ENCODE assay signal across 8 cellular contexts in genomic region chr14:21103710-21104447, GRCh38. TPM values are rescaled to one million over a fixed set of nuclear protein-coding genes. Genes with fewer than 3 reads are reported as not detected.
DNase-seq lines count a peak whose midpoint lies in the region; ATAC-seq and TF ChIP-seq lines count a peak whose summit lies in the region.

No MANE protein-coding gene starts in this region.

- H3K36me3 Mint-ChIP-seq in activated naive CD4-positive, alpha-beta T cell treated with anti-CD3 and anti-CD28 coated beads, Interleukin-2, amount 50 U/mL, for 72 hours, result peaks cover 6 to 13% of the 10 kb centered on the region in 2 donors

- peak; percentile 89 for TF ChIP-seq POLR2A in GM10847 (IDR thresholded peaks at IDR 0.05; ENCODE audit: extremely low read depth, insufficient read length)
- peak; percentile 73 for TF ChIP-seq POLR2A in testis (IDR thresholded peaks at IDR 0.05)

- H3K27ac ChIP-seq in SK-N-MC, result peak overlapping the region; percentile 95
- peak overlapping the region; percentile 97 to 98 for H3K27ac ChIP-seq in testis

- no peaks in the 10 kb centered on the region for H3K36me3 ChIP-seq in SK-N-MC (ENCODE audit: insufficient read depth, low read length)
- no peaks in the 10 kb centered on the region for H3K36me3 ChIP-seq in testis (ENCODE audit: low read depth, missing control alignments)

- H3K9ac ChIP-seq in SK-N-MC (ENCODE audit: insufficient read length), result peak overlapping the region; percentile 94

- ATAC-seq in HG02588 (IDR thresholded peaks at IDR 0.05; ENCODE audit: unreplicated experiment), result peak; percentile 91
- ATAC-seq in activated naive CD4-positive, alpha-beta T cell treated with anti-CD3 and anti-CD28 coated beads, Interleukin-2, amount 50 U/mL, for 72 hours, result peak; percentile 89
- peak; percentile 94 for ATAC-seq in omental fat pad (ENCODE audit: low FRiP score)

- H3K4me1 ChIP-seq in testis, result peaks cover 31% of the 10 kb centered on the region

- peak overlapping the region; percentile 80 to 99 for H3K27ac Mint-ChIP-seq in activated naive CD4-positive, alpha-beta T cell treated with anti-CD3 and anti-CD28 coated beads, Interleukin-2, amount 50 U/mL, for 72 hours

- 0% methylated on average over 17 to 61 of the region's 62 CpGs for WGBS in testis, 2 donors

- intact Hi-C loops in testis (cut with DNase I; ENCODE audit: low total_unique reads), result loop anchor here (2.0 kb wide), 1 partner anchor 35 kb away; no protein-coding TSS in a partner anchor

- H3K4me3 ChIP-seq in SK-N-MC (peak overlapping the region; percentile 86), testis (peak overlapping the region; percentile 64 to 89)

- peak in 1 of 3 donors; percentile 67 for TF ChIP-seq CTCF in omental fat pad (IDR thresholded peaks at IDR 0.05)
- peak; percentile 69 to 89 (median 88) for TF ChIP-seq CTCF in testis (IDR thresholded peaks at IDR 0.05)

- no peaks in the 10 kb centered on the region for H3K27me3 ChIP-seq in testis

- peak; percentile 90 for DNase-seq in NCI-H1048 (lab: John Stamatoyannopoulos, UW)
- peak; percentile 77 for DNase-seq in SK-N-MC (ENCODE audit: low read depth, low spot score)
- DNase-seq in activated naive CD4-positive, alpha-beta T cell treated with anti-CD3 and anti-CD28 coated beads, Interleukin-2, amount 50 U/mL, for 72 hours (ENCODE audit: low spot score in 2 of 2), result peak; percentile 93 to 96
- DNase-seq in glomerular visceral epithelial cell (ENCODE audit: extremely low spot score), result peak; percentile 95
- peak; percentile 88 for DNase-seq in omental fat pad (ENCODE audit: low spot score)
- DNase-seq in testis, result peak; percentile 98

- H3K9me3 Mint-ChIP-seq in activated naive CD4-positive, alpha-beta T cell treated with anti-CD3 and anti-CD28 coated beads, Interleukin-2, amount 50 U/mL, for 72 hours, result no peaks in the 10 kb centered on the region

- no peaks in the 10 kb centered on the region for H3K9me3 ChIP-seq in SK-N-MC (ENCODE audit: low read depth, low read length)
- H3K9me3 ChIP-seq in testis, result no peaks in the 10 kb centered on the region

RNA-seq across cellular contexts. Expression of gene TMEM253, which starts 3.0 kb away (rescaled TPM):
- total RNA-seq in activated naive CD4-positive, alpha-beta T cell treated with anti-CD3 and anti-CD28 coated beads, Interleukin-2, amount 50 U/mL, for 72 hours, result under 1 TPM in 1 of 2 donors, not detected in 1; 0.25 TPM
- total RNA-seq in omental fat pad (1 to 10 TPM in 1 of 4 donors, under 1 TPM in 1, not detected in 2; 0.75 to 2.4 TPM), testis (under 1 TPM in 1 of 2 donors, not detected in 1; 0.50 TPM)
- polyA plus RNA-seq in testis (ENCODE audit: insufficient read depth, low read depth, low replicate concordance), result 0.65 TPM

RNA-seq across cellular contexts. Expression of gene ZNF219, which starts 5.4 kb away (rescaled TPM):
- total RNA-seq in activated naive CD4-positive, alpha-beta T cell treated with anti-CD3 and anti-CD28 coated beads, Interleukin-2, amount 50 U/mL, for 72 hours, result 10 to 100 TPM; 10.0 to 21.9 TPM
- total RNA-seq in omental fat pad (10 to 100 TPM; 19.2 to 56.3 (median 38.1) TPM), testis (10 to 100 TPM; 42.8 to 64.8 TPM)
- polyA plus RNA-seq in testis (ENCODE audit: insufficient read depth, low read depth, low replicate concordance), result 17.7 TPM

RNA-seq across cellular contexts. Expression of gene ARHGEF40, which starts 33.8 kb away (rescaled TPM):
- total RNA-seq in activated naive CD4-positive, alpha-beta T cell treated with anti-CD3 and anti-CD28 coated beads, Interleukin-2, amount 50 U/mL, for 72 hours, result under 1 TPM in 1 of 2 donors, not detected in 1; 0.23 TPM
- total RNA-seq in omental fat pad (10 to 100 TPM; 30.0 to 91.3 (median 40.6) TPM), testis (10 to 100 TPM; 30.5 to 36.9 TPM)
- polyA plus RNA-seq in testis (ENCODE audit: insufficient read depth, low read depth, low replicate concordance), result 22.0 TPM

RNA-seq across cellular contexts. Expression of gene RNASE8, which starts 46.3 kb away (rescaled TPM):
- not detected for total RNA-seq in activated naive CD4-positive, alpha-beta T cell treated with anti-CD3 and anti-CD28 coated beads, Interleukin-2, amount 50 U/mL, for 72 hours
- total RNA-seq in omental fat pad (not detected), testis (not detected)
- polyA plus RNA-seq in testis (ENCODE audit: insufficient read depth, low read depth, low replicate concordance), result not detected

RNA-seq across cellular contexts. Expression of gene OR5AU1, which starts 52.0 kb away (rescaled TPM):
- total RNA-seq in activated naive CD4-positive, alpha-beta T cell treated with anti-CD3 and anti-CD28 coated beads, Interleukin-2, amount 50 U/mL, for 72 hours, result not detected
- under 1 TPM in 1 of 4 donors, not detected in 3; 0.09 TPM for total RNA-seq in omental fat pad
- under 1 TPM in 1 of 2 donors, not detected in 1; 0.43 TPM for total RNA-seq in testis
- polyA plus RNA-seq in testis (ENCODE audit: insufficient read depth, low read depth, low replicate concordance), result not detected

Comparison
In these comparisons a context has a peak if more than half of its experiments do, and no peak if none do; other contexts are left out.
1. Peak in every context shown above with its lines: DNase-seq, ATAC-seq, H3K4me3 ChIP-seq and H3K27ac ChIP-seq.
2. RNA of gene ARHGEF40, which starts 33.8 kb away (total RNA-seq): 30.0 to 91.3 TPM in omental fat pad and 30.5 to 36.9 TPM in testis; 0.23 TPM in activated naive CD4-positive, alpha-beta T cell treated with anti-CD3 and anti-CD28 coated beads, Interleukin-2, amount 50 U/mL, for 72 hours; every median in the first group is over 10 times any median in the second.